Comparison of ENCODE assay signal across 12 cellular contexts in genomic region chr1:204285438-204286322, GRCh38.
A peak's percentile ranks its signal among the peaks of the same experiment; 100 is the strongest.
DNase-seq lines count a peak whose midpoint lies in the region; TF ChIP-seq lines count a peak whose summit lies in the region.
"Had no signal": no experiment of that assay in that cellular context is flagged by ENCODE, and none has a peak within 500 bp of the region (broad histone marks: within the 10 kb centered on the region; RNA-seq: fewer than 3 reads in every experiment).

No MANE protein-coding gene starts in this region.

- in situ Hi-C loops in GM13976 (cut with MboI; ENCODE audit: low sequenced_read_pairs, unreplicated experiment) = no loop called here

- TF ChIP-seq CTCF in glutamatergic neuron (IDR thresholded peaks at IDR 0.05; ENCODE audit: partially characterized antibody, unreplicated experiment) (no peak), progenitor cell of endocrine pancreas (IDR thresholded peaks at IDR 0.05; ENCODE audit: unreplicated experiment) (no peak), GM13976 (IDR thresholded peaks at IDR 0.05; ENCODE audit: borderline replicate concordance, control extremely low read depth, extremely low read depth, insufficient read depth, missing control alignments) (no peak), neural progenitor cell (IDR thresholded peaks at IDR 0.05) (no peak)

- H3K27me3 Mint-ChIP-seq in glutamatergic neuron (ENCODE audit: unreplicated experiment) (peaks cover 2% of the 10 kb centered on the region), progenitor cell of endocrine pancreas (no peaks in the 10 kb centered on the region), neural progenitor cell (ENCODE audit: insufficient read depth, low read depth) (peaks cover 2% of the 10 kb centered on the region)

- no peak overlapping the region for H3K27ac ChIP-seq in neural progenitor cell
- H3K27ac ChIP-seq: psoas muscle had no signal

- H3K4me2 ChIP-seq in neural progenitor cell = no peak overlapping the region

- no peak overlapping the region for H3K9ac ChIP-seq in neural progenitor cell

- no peaks in the 10 kb centered on the region for H3K36me3 ChIP-seq in neural progenitor cell

- no peaks in the 10 kb centered on the region for H4K20me1 ChIP-seq in neural progenitor cell (ENCODE audit: low read depth)

- peaks cover 3% of the 10 kb centered on the region for H3K9me3 Mint-ChIP-seq in glutamatergic neuron (ENCODE audit: unreplicated experiment)
- no peaks in the 10 kb centered on the region for H3K9me3 Mint-ChIP-seq in progenitor cell of endocrine pancreas (ENCODE audit: low read depth)
- H3K9me3 Mint-ChIP-seq in neural progenitor cell = no peaks in the 10 kb centered on the region
- H3K9me3 Mint-ChIP-seq: activated CD4-positive, alpha-beta memory T cell treated with anti-CD3 and anti-CD28 coated beads, Interleukin-2, amount 10 ng/mL, durations not matched to agents 7 days and 5 days had no signal

- H3K4me3 Mint-ChIP-seq in glutamatergic neuron (ENCODE audit: unreplicated experiment) (peak overlapping the region; percentile 32), progenitor cell of endocrine pancreas (ENCODE audit: low read depth) (peak overlapping the region; percentile 92), neural progenitor cell (no peak overlapping the region)
- H3K4me3 Mint-ChIP-seq: activated CD4-positive, alpha-beta memory T cell treated with anti-CD3 and anti-CD28 coated beads, Interleukin-2, amount 10 ng/mL, durations not matched to agents 7 days and 5 days had no signal

- H2AFZ ChIP-seq in neural progenitor cell (replicated peaks) = no peak overlapping the region

- DNase-seq in NCI-H2029 (lab: John Stamatoyannopoulos, UW) (peak; percentile 45), NCI-H2029 treated with DMSO at 0.1 percent for 48 hours (lab: John Stamatoyannopoulos, UW) (no peak), NCI-H146 (lab: John Stamatoyannopoulos, UW) (peak; percentile 85), glutamatergic neuron (no peak), progenitor cell of endocrine pancreas (ENCODE audit: low spot score, unreplicated experiment) (no peak), GM13976 (ENCODE audit: low spot score) (no peak), NCI-H2227 (lab: John Stamatoyannopoulos, UW; ENCODE audit: unreplicated experiment) (no peak), neural progenitor cell (ENCODE audit: low spot score) (no peak)
- DNase-seq: ACHN; activated CD4-positive, alpha-beta memory T cell treated with anti-CD3 and anti-CD28 coated beads, Interleukin-2, amount 10 ng/mL, durations not matched to agents 7 days and 5 days; NCI-H2081 treated with DMSO at 0.1 percent for 48 hours; psoas muscle had no signal

- H3K4me3 ChIP-seq in neural progenitor cell = no peak overlapping the region
- H3K4me3 ChIP-seq: psoas muscle had no signal

- H3F3A ChIP-seq in neural progenitor cell (ENCODE audit: low read depth) = peaks cover 13% of the 10 kb centered on the region

- H3K4me1 ChIP-seq in neural progenitor cell = peaks cover 51% of the 10 kb centered on the region

- H3K36me3 Mint-ChIP-seq in glutamatergic neuron (ENCODE audit: unreplicated experiment) (peaks cover 4% of the 10 kb centered on the region), progenitor cell of endocrine pancreas (ENCODE audit: insufficient read depth) (peaks cover 5% of the 10 kb centered on the region), neural progenitor cell (peaks cover 8% of the 10 kb centered on the region)

- H3K9me3 ChIP-seq in neural progenitor cell (ENCODE audit: low read depth) = no peaks in the 10 kb centered on the region
- H3K9me3 ChIP-seq: psoas muscle had no signal

- no peaks in the 10 kb centered on the region for H3K27me3 ChIP-seq in neural progenitor cell

- H3K27ac Mint-ChIP-seq in glutamatergic neuron (ENCODE audit: unreplicated experiment) (no peak overlapping the region), progenitor cell of endocrine pancreas (peak overlapping the region; percentile 63), neural progenitor cell (no peak overlapping the region)
- H3K27ac Mint-ChIP-seq: activated CD4-positive, alpha-beta memory T cell treated with anti-CD3 and anti-CD28 coated beads, Interleukin-2, amount 10 ng/mL, durations not matched to agents 7 days and 5 days had no signal

- H3K79me2 ChIP-seq in neural progenitor cell (ENCODE audit: low read depth) = no peaks in the 10 kb centered on the region

- H3K4me1 Mint-ChIP-seq in glutamatergic neuron (ENCODE audit: low read depth, unreplicated experiment) = peaks cover 68% of the 10 kb centered on the region
- peaks cover 82% of the 10 kb centered on the region for H3K4me1 Mint-ChIP-seq in progenitor cell of endocrine pancreas (ENCODE audit: low read depth)
- peaks cover 67% of the 10 kb centered on the region for H3K4me1 Mint-ChIP-seq in neural progenitor cell

Comparison
In these comparisons a context has a peak if more than half of its experiments do, and no peak if none do; other contexts are left out.
1. DNase-seq: peak in NCI-H2029 (single experiment) and NCI-H146 (single experiment); none in NCI-H2029 treated with DMSO at 0.1 percent for 48 hours (single experiment), glutamatergic neuron (single experiment), progenitor cell of endocrine pancreas (single experiment), GM13976 (single experiment), NCI-H2227 (single experiment) and neural progenitor cell (single experiment).